Comparison of ENCODE assay signal across 3 cellular contexts in genomic region chr10:33136271-33136670, GRCh38.
TF ChIP-seq lines count a peak whose summit lies in the region.

No MANE protein-coding gene starts in this region.

TF ChIP-seq in SK-N-SH, 30 proteins besides CTCF, POLR2A, EP300 and RAD21:
- TF ChIP-seq CHD2 (IDR thresholded peaks at IDR 0.05; ENCODE audit: low read length, partially characterized antibody) (no peak), MAX (IDR thresholded peaks at IDR 0.05; ENCODE audit: low read depth) (no peak), FOXM1 (IDR thresholded peaks at IDR 0.05; ENCODE audit: low read depth) (no peak), NRF1 (IDR thresholded peaks at IDR 0.05; ENCODE audit: low read depth, low read length) (no peak), REST (IDR thresholded peaks at IDR 0.05; ENCODE audit: low read depth, low read length) (no peak), GATA2 (CRISPR knock-in tag; IDR thresholded peaks at IDR 0.05) (no peak), YY1 (IDR thresholded peaks at IDR 0.05; ENCODE audit: low read depth) (no peak), RCOR1 (IDR thresholded peaks at IDR 0.05; ENCODE audit: low read length) (no peak)

TF ChIP-seq in SK-N-SH treated with all-trans-retinoic acid at 6 μM for 48 hours, 23 proteins besides CTCF, POLR2A, EP300 and RAD21:
- TF ChIP-seq PPARA (CRISPR knock-in tag; IDR thresholded peaks at IDR 0.05; ENCODE audit: borderline replicate concordance) (no peak), ZNF8 (CRISPR knock-in tag; IDR thresholded peaks at IDR 0.05) (no peak), GLIS3 (CRISPR knock-in tag; IDR thresholded peaks at IDR 0.05) (no peak), ZFP30 (CRISPR knock-in tag; IDR thresholded peaks at IDR 0.05) (no peak), ZFP3 (CRISPR knock-in tag; IDR thresholded peaks at IDR 0.05) (no peak), POU6F1 (CRISPR knock-in tag; IDR thresholded peaks at IDR 0.05; ENCODE audit: borderline replicate concordance, low read depth) (no peak), ZC3H10 (CRISPR knock-in tag; IDR thresholded peaks at IDR 0.05) (no peak), PATZ1 (CRISPR knock-in tag; IDR thresholded peaks at IDR 0.05; ENCODE audit: borderline replicate concordance) (no peak), ZNF565 (CRISPR knock-in tag; conservative IDR thresholded peaks at IDR 0.05; ENCODE audit: low read depth) (no peak), RARB (CRISPR knock-in tag; IDR thresholded peaks at IDR 0.05) (no peak)

TF ChIP-seq in HepG2, 621 proteins besides CTCF, POLR2A, EP300 and RAD21:
- TF ChIP-seq ZNF558 (CRISPR knock-in tag; IDR thresholded peaks at IDR 0.05; ENCODE audit: borderline replicate concordance) (no peak), ZNF253 (CRISPR knock-in tag; IDR thresholded peaks at IDR 0.05; ENCODE audit: borderline replicate concordance) (no peak), CREB1 (IDR thresholded peaks at IDR 0.05) (no peak), CREB1 (CRISPR knock-in tag; IDR thresholded peaks at IDR 0.05) (no peak), HDAC1 (CRISPR knock-in tag; IDR thresholded peaks at IDR 0.05) (no peak), ZBTB38 (CRISPR knock-in tag; IDR thresholded peaks at IDR 0.05) (no peak), RAD51 (IDR thresholded peaks at IDR 0.05; ENCODE audit: borderline replicate concordance) (no peak), ETV5 (CRISPR knock-in tag; IDR thresholded peaks at IDR 0.05; ENCODE audit: borderline replicate concordance) (no peak), CBX5 (CRISPR knock-in tag; IDR thresholded peaks at IDR 0.05; ENCODE audit: borderline replicate concordance) (no peak)
TF ChIP-seq in HepG2: peak in this region for 0.
